In genomic region chr2:102368461-102369109, GRCh38 we compare ENCODE assay signal across 16 cellular contexts. TPM values are rescaled to one million over a fixed set of nuclear protein-coding genes. Genes with fewer than 3 reads are reported as not detected.
DNase-seq lines count a peak whose midpoint lies in the region; ATAC-seq and TF ChIP-seq lines count a peak whose summit lies in the region.
"Had no signal": no experiment of that assay in that cellular context is flagged by ENCODE, and none has a peak within 500 bp of the region (broad histone marks: within the 10 kb centered on the region; RNA-seq: fewer than 3 reads in every experiment).

No MANE protein-coding gene starts in this region.

- H2AFZ ChIP-seq in Loucy (ENCODE audit: low read length): no peak overlapping the region

- H3K4me3 Mint-ChIP-seq in CD4-positive, CD25-positive, alpha-beta regulatory T cell: peak overlapping the region; percentile 3 to 75 (median 68)
- peak overlapping the region; percentile 83 to 93 (median 87) for H3K4me3 Mint-ChIP-seq in immature natural killer cell

- TF ChIP-seq CTCF in Loucy (conservative IDR thresholded peaks at IDR 0.05; ENCODE audit: low read length): no peak
- no peak for TF ChIP-seq CTCF in RWPE1 (conservative IDR thresholded peaks at IDR 0.05; ENCODE audit: low read depth)

- ATAC-seq in CD4-positive, CD25-positive, alpha-beta regulatory T cell (ENCODE audit: low read depth in 2 of 2): peak; percentile 26 to 30
- ATAC-seq in HG03175 (IDR thresholded peaks at IDR 0.05; ENCODE audit: unreplicated experiment): no peak
- ATAC-seq: left lung had no signal

- H3K9ac ChIP-seq in Loucy (ENCODE audit: low read depth, low read length, poor library complexity, severe bottlenecking): no peak overlapping the region

- CTCF ChIA-PET in RWPE1 (lab: Yijun Ruan, JAX): interaction anchor here (0.7 kb wide), 1 partner anchor 50 kb away, joined by 4 read pairs; no protein-coding TSS in a partner anchor

- peaks cover 30% of the 10 kb centered on the region for H3K4me1 ChIP-seq in CD4-positive, CD25-positive, alpha-beta regulatory T cell (ENCODE audit: control insufficient read depth, insufficient read depth, low read length, poor library complexity, severe bottlenecking)
- peaks cover 40% of the 10 kb centered on the region for H3K4me1 ChIP-seq in Loucy (ENCODE audit: insufficient read depth, low read length, poor library complexity, severe bottlenecking)
- H3K4me1 ChIP-seq: Caco-2, left lung, uterus had no signal

- POLR2A ChIA-PET in RWPE1 (lab: Yijun Ruan, JAX; ENCODE audit: low non-redundant PET): no interaction called here

- peaks cover 16% of the 10 kb centered on the region for H3K36me3 ChIP-seq in CD4-positive, CD25-positive, alpha-beta regulatory T cell (ENCODE audit: control insufficient read depth, insufficient read depth, low read length)
- peaks cover 38% of the 10 kb centered on the region; the same call in 1 of the 2 replicates for H3K36me3 ChIP-seq in Loucy (ENCODE audit: insufficient read depth, low read length)
- H3K36me3 ChIP-seq: uterus had no signal

- H3K4me2 ChIP-seq in Loucy (ENCODE audit: low read depth, low read length, poor library complexity, severe bottlenecking): peak overlapping the region; percentile 20

- peaks cover 36% of the 10 kb centered on the region for H3K36me3 Mint-ChIP-seq in CD4-positive, CD25-positive, alpha-beta regulatory T cell
- peaks cover 20 to 52% (median 41%) of the 10 kb centered on the region in 3 donors for H3K36me3 Mint-ChIP-seq in immature natural killer cell

- peak overlapping the region; percentile 76 for H3K4me3 ChIP-seq in CD4-positive, CD25-positive, alpha-beta regulatory T cell (ENCODE audit: low read depth, low read length)
- no peak overlapping the region for H3K4me3 ChIP-seq in Loucy (ENCODE audit: low read length, poor library complexity, severe bottlenecking)
- H3K4me3 ChIP-seq: left lung, uterus had no signal

- no peaks in the 10 kb centered on the region for H3F3A ChIP-seq in Loucy (ENCODE audit: low read depth)

- no peaks in the 10 kb centered on the region for H3K27me3 ChIP-seq in CD4-positive, CD25-positive, alpha-beta regulatory T cell (ENCODE audit: control insufficient read depth, insufficient read depth, low read length)
- no peaks in the 10 kb centered on the region for H3K27me3 ChIP-seq in Loucy (ENCODE audit: insufficient read depth, low read length, poor library complexity, severe bottlenecking)
- H3K27me3 ChIP-seq: left lung, uterus had no signal

- peak overlapping the region; percentile 33 to 91 (median 76) for H3K27ac Mint-ChIP-seq in CD4-positive, CD25-positive, alpha-beta regulatory T cell
- H3K27ac Mint-ChIP-seq in immature natural killer cell: peak overlapping the region; percentile 89 to 97 (median 94)

- H3K9me3 Mint-ChIP-seq in CD4-positive, CD25-positive, alpha-beta regulatory T cell: peaks cover 0 to 15% (median 5%) of the 10 kb centered on the region in 7 donors
- H3K9me3 Mint-ChIP-seq in immature natural killer cell: peaks cover 0 to 11% (median 7%) of the 10 kb centered on the region in 6 donors

- H3K9me2 ChIP-seq in Loucy (replicated peaks; ENCODE audit: low read depth, low read length): no peaks in the 10 kb centered on the region

- H3K79me2 ChIP-seq in Loucy (ENCODE audit: insufficient read depth, low read length): no peaks in the 10 kb centered on the region

- peaks cover 2 to 15% of the 10 kb centered on the region in 2 experiments for H3K9me3 ChIP-seq in CD4-positive, CD25-positive, alpha-beta regulatory T cell (ENCODE audit: control insufficient read depth in 2 of 2, low read length in 2 of 2)
- H3K9me3 ChIP-seq in Loucy (ENCODE audit: insufficient read depth, low read depth, low read length): peaks cover 22% of the 10 kb centered on the region; the same call in 1 of the 2 replicates
- H3K9me3 ChIP-seq: uterus had no signal

- H3K27ac ChIP-seq in CD4-positive, CD25-positive, alpha-beta regulatory T cell (ENCODE audit: insufficient read depth, low read length, poor library complexity, severe bottlenecking): peak overlapping the region; percentile 68
- no peak overlapping the region for H3K27ac ChIP-seq in RWPE1
- H3K27ac ChIP-seq: left lung, uterus, VCaP had no signal

- DNase-seq in CD4-positive, CD25-positive, alpha-beta regulatory T cell: peak in 1 of 3 donors; percentile 56
- DNase-seq in activated effector memory CD4-positive, alpha-beta T cell treated with Interleukin-2 at 50 U/mL for 16 hours: peak; percentile 21
- DNase-seq in immature natural killer cell: peak; percentile 53 to 70 (median 59)
- no peak for DNase-seq in NCI-H1092 treated with DMSO at 0.1 percent for 48 hours (lab: John Stamatoyannopoulos, UW)
- DNase-seq in COLO668 (lab: John Stamatoyannopoulos, UW; ENCODE audit: unreplicated experiment): no peak
- no peak for DNase-seq in RWPE1 (ENCODE audit: low spot score)
- DNase-seq: anterior cingulate cortex; Caco-2; cerebellar nuclear complex; effector CD8-positive, alpha-beta T cell; NCI-H1417 treated with DMSO at 0.1 percent for 48 hours; uterus had no signal

- no peaks in the 10 kb centered on the region for H4K20me1 ChIP-seq in Loucy (ENCODE audit: insufficient read depth, low read length, poor library complexity, severe bottlenecking)

- H3K27me3 Mint-ChIP-seq in CD4-positive, CD25-positive, alpha-beta regulatory T cell: no peaks in the 10 kb centered on the region
- H3K27me3 Mint-ChIP-seq in immature natural killer cell (ENCODE audit: low read depth in 3 of 3): peaks cover 0 to 10% (median 9%) of the 10 kb centered on the region in 3 donors

- H3K4me1 Mint-ChIP-seq in CD4-positive, CD25-positive, alpha-beta regulatory T cell: peaks cover 34 to 49% (median 38%) of the 10 kb centered on the region in 4 donors
- H3K4me1 Mint-ChIP-seq in immature natural killer cell: peaks cover 79 to 93% of the 10 kb centered on the region in 2 donors

RNA-seq across cellular contexts. Expression of gene IL18R1, which starts 13.0 kb away (rescaled TPM):
- total RNA-seq in CD4-positive, CD25-positive, alpha-beta regulatory T cell: 19.9 TPM
- polyA plus RNA-seq in CD4-positive, CD25-positive, alpha-beta regulatory T cell: 10 to 100 TPM in 2 of 4 donors, 1 to 10 TPM in 2; 6.9 to 12.5 (median 10.0) TPM
- 10 to 100 TPM; 32.9 to 49.9 (median 37.4) TPM for polyA plus RNA-seq in immature natural killer cell
- total RNA-seq: Caco-2 had no signal

RNA-seq across cellular contexts. Expression of gene IL18RAP, which starts 54.4 kb away (rescaled TPM):
- 0.44 TPM for total RNA-seq in CD4-positive, CD25-positive, alpha-beta regulatory T cell
- polyA plus RNA-seq in CD4-positive, CD25-positive, alpha-beta regulatory T cell: under 1 TPM in 1 of 4 donors, not detected in 3; 0.41 TPM
- polyA plus RNA-seq in immature natural killer cell: 10 to 100 TPM; 58.1 to 60.8 (median 60.3) TPM
- total RNA-seq: Caco-2 had no signal

RNA-seq across cellular contexts. Expression of gene IL1RL1, which starts 57.2 kb away (rescaled TPM):
- total RNA-seq in CD4-positive, CD25-positive, alpha-beta regulatory T cell: 0.89 TPM
- polyA plus RNA-seq in CD4-positive, CD25-positive, alpha-beta regulatory T cell: not detected
- 1 to 10 TPM in 1 of 3 donors, under 1 TPM in 1, not detected in 1; 0.48 to 1.8 TPM for polyA plus RNA-seq in immature natural killer cell
- total RNA-seq: Caco-2 had no signal

Comparison
In these comparisons a context has a peak if more than half of its experiments do, and no peak if none do; other contexts are left out.
1. DNase-seq: peak in activated effector memory CD4-positive, alpha-beta T cell treated with Interleukin-2 at 50 U/mL for 16 hours (single experiment) and immature natural killer cell (3 of 3); none in NCI-H1092 treated with DMSO at 0.1 percent for 48 hours (single experiment), COLO668 (single experiment) and RWPE1 (single experiment).
2. RNA of gene IL18RAP, which starts 54.4 kb away (polyA plus RNA-seq): 58.1 to 60.8 TPM in immature natural killer cell; 0.41 TPM in CD4-positive, CD25-positive, alpha-beta regulatory T cell; every median in the first group is over 10 times any median in the second.